ENCODE assay signal across 20 cellular contexts in the genomic region with DNA sequence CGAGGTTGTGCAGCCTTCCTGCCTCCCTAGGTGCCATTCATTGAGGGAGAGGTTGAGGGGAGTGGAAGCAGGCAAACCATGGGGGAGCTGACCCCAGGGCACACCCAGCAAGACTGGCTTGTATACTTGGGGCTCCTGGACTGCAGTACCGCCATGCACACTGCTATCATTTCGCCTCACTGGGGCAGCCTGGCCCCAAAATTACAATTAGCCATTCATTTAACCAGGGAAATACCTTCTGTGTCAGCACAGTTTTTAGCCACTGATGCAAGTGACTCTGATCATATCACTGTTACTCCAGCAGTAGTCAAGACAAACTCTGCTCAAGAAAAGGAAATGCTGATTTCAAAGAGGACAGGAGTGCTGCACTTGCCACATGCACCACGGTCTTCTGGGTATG.
DNase-seq lines count a peak whose midpoint lies in the region; FAIRE-seq and TF ChIP-seq lines count a peak whose summit lies in the region.
"Had no signal": no experiment of that assay in that cellular context is flagged by ENCODE, and none has a peak within 500 bp of the region (broad histone marks: within the 10 kb centered on the region; RNA-seq: fewer than 3 reads in every experiment).

No MANE protein-coding gene starts in this region.

- peaks cover 0 to 4% (median 0%) of the 10 kb centered on the region in 3 donors for H3K9me3 Mint-ChIP-seq in IgD-negative memory B cell
- peaks cover 0 to 10% (median 4%) of the 10 kb centered on the region in 5 experiments for H3K9me3 Mint-ChIP-seq in brain
- H3K9me3 Mint-ChIP-seq in progenitor cell of endocrine pancreas (ENCODE audit: low read depth) = peaks cover 4% of the 10 kb centered on the region
- H3K9me3 Mint-ChIP-seq: CD4-positive, alpha-beta T cell had no signal

- H3K27ac Mint-ChIP-seq in IgD-negative memory B cell = peak overlapping the region; percentile 9 to 48 (median 29)
- peak overlapping the region; percentile 86 to 99 (median 95) for H3K27ac Mint-ChIP-seq in brain
- peak overlapping the region; percentile 33 for H3K27ac Mint-ChIP-seq in progenitor cell of endocrine pancreas
- H3K27ac Mint-ChIP-seq: CD4-positive, alpha-beta T cell had no signal

- peak; percentile 44 for FAIRE-seq in GM12892 (lab: Jason Lieb, UNC)
- FAIRE-seq: HepG2 had no signal

- H3K4me3 Mint-ChIP-seq in IgD-negative memory B cell (peak overlapping the region in 1 of 4 donors; percentile 85), brain (no peak overlapping the region), progenitor cell of endocrine pancreas (ENCODE audit: low read depth) (no peak overlapping the region)
- H3K4me3 Mint-ChIP-seq: CD4-positive, alpha-beta T cell had no signal

- TF ChIP-seq CTCF in brain (conservative IDR thresholded peaks at IDR 0.05) (no peak), progenitor cell of endocrine pancreas (IDR thresholded peaks at IDR 0.05; ENCODE audit: unreplicated experiment) (no peak)

- H3K4me1 Mint-ChIP-seq in IgD-negative memory B cell (peaks cover 64 to 73% (median 64%) of the 10 kb centered on the region in 3 donors), brain (peaks cover 80% of the 10 kb centered on the region), progenitor cell of endocrine pancreas (ENCODE audit: low read depth) (peaks cover 15% of the 10 kb centered on the region)

- no peak for DNase-seq in GM12892 (ENCODE audit: insufficient read length)
- no peak for DNase-seq in progenitor cell of endocrine pancreas (ENCODE audit: low spot score, unreplicated experiment)
- no peak for DNase-seq in NK-92 (lab: John Stamatoyannopoulos, UW; ENCODE audit: unreplicated experiment)
- DNase-seq in UCSD-AML1 (lab: John Stamatoyannopoulos, UW; ENCODE audit: unreplicated experiment) = no peak
- no peak for DNase-seq in NCI-H226
- DNase-seq in dedifferentiated amniotic fluid mesenchymal stem cell (ENCODE audit: extremely low spot score) = no peak
- DNase-seq: ACHN; AML-193; Calu3; CD4-positive, alpha-beta T cell; DMS79 treated with DMSO at 0.1 percent for 48 hours; Karpas-422; MG63; NCI-H1105; NCI-H1694; NCI-H446; NCI-H748 treated with DMSO at 0.1 percent for 48 hours had no signal

- H3K36me3 Mint-ChIP-seq in IgD-negative memory B cell (peaks cover 8% of the 10 kb centered on the region), brain (peaks cover 13% of the 10 kb centered on the region), progenitor cell of endocrine pancreas (ENCODE audit: insufficient read depth) (peaks cover 4% of the 10 kb centered on the region)

- no peaks in the 10 kb centered on the region for H3K27me3 Mint-ChIP-seq in IgD-negative memory B cell
- H3K27me3 Mint-ChIP-seq in brain = no peaks in the 10 kb centered on the region
- no peaks in the 10 kb centered on the region for H3K27me3 Mint-ChIP-seq in progenitor cell of endocrine pancreas
- H3K27me3 Mint-ChIP-seq: CD4-positive, alpha-beta T cell had no signal

- TF ChIP-seq POLR2A in GM12892 (IDR thresholded peaks at IDR 0.05; ENCODE audit: low read depth, low read length) = no peak

Comparison
In these comparisons a context has a peak if more than half of its experiments do, and no peak if none do; other contexts are left out.
1. H3K27ac Mint-ChIP-seq: peak in every context shown above with its lines; median percentile 95 in brain; 33 in progenitor cell of endocrine pancreas; 29 in IgD-negative memory B cell.